1 cellular context compared by ENCODE assay signal in the genomic region with DNA sequence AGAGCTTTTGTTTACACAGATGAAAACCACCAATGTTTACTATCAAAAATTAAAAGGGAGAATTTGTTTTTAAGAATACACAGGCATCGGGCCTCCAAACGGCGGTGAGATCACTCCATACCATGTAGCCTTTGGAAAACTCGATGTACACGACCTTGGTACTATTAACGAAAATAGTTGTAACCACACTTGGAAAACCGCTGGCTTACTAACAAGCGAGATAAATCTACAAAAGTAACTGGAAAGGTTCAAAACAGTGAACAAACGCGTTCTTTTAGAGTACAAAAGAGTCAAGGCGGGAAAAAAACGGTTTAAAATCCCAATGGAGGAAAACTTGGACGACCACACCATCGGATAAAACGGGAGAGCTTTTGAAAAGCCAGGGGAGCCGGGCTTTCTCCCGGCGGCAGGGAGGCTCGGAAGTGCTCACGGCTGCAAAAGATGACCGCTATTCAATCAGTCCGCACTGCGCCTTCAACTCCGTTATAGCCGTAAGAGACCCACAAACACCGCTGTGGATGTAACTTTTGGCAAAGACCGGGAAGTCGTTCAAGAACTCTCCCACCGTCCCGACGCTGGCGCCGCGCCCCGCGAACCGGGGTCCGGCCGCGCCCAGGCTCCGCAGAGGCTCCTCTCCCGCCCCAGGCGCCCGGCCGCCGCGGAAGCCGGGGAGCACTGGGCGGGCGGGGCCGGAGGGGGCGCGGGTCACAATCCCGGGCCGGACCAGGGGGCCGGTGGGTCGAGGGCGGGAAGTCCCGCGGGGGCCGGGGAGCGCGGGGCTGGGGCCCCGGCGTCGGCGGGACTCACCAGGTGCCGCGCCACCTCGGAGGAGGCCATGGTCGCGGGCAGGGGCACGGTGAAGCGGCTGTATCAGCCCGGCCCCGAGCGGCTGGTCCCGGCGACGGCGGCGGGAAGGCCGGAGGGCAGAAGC.
TF ChIP-seq lines count a peak whose summit lies in the region.

No MANE protein-coding gene starts in this region.

TF ChIP-seq in H1, 55 proteins besides CTCF, POLR2A, EP300 and RAD21:
- TF ChIP-seq KDM1A (IDR thresholded peaks at IDR 0.05; ENCODE audit: borderline replicate concordance, low read length) (no peak), NRF1 (IDR thresholded peaks at IDR 0.05; ENCODE audit: low read depth, low read length) (no peak), HDAC6 (IDR thresholded peaks at IDR 0.05; ENCODE audit: low read depth, low read length) (no peak), EGR1 (IDR thresholded peaks at IDR 0.05; ENCODE audit: borderline replicate concordance, low read depth, low read length) (no peak), SUZ12 (IDR thresholded peaks at IDR 0.05; ENCODE audit: low read length) (no peak), BACH1 (IDR thresholded peaks at IDR 0.05; ENCODE audit: low read length) (no peak), E2F6 (IDR thresholded peaks at IDR 0.05) (no peak), SP4 (IDR thresholded peaks at IDR 0.05; ENCODE audit: low read length) (no peak), SIRT6 (IDR thresholded peaks at IDR 0.05; ENCODE audit: low read length) (no peak), RFX5 (IDR thresholded peaks at IDR 0.05; ENCODE audit: borderline replicate concordance, low read depth, low read length) (no peak), BRCA1 (IDR thresholded peaks at IDR 0.05; ENCODE audit: low read depth, low read length) (no peak), TCF12 (IDR thresholded peaks at IDR 0.05; ENCODE audit: low read depth, low read length) (no peak), PHF8 (conservative IDR thresholded peaks at IDR 0.05; ENCODE audit: low read depth, low read length) (peak; percentile 75), SRF (IDR thresholded peaks at IDR 0.05; ENCODE audit: low read depth, low read length) (no peak), TAF7 (optimal IDR thresholded peaks at IDR 0.05; ENCODE audit: borderline replicate concordance, low read depth, low read length) (peak; percentile 12), JUND (IDR thresholded peaks at IDR 0.05; ENCODE audit: low read length) (no peak), GTF2F1 (IDR thresholded peaks at IDR 0.05; ENCODE audit: borderline replicate concordance, low read depth, low read length) (no peak), ASH2L (IDR thresholded peaks at IDR 0.05; ENCODE audit: low read length) (peak; percentile 71), JUN (IDR thresholded peaks at IDR 0.05; ENCODE audit: low read depth, low read length) (no peak), NANOG (IDR thresholded peaks at IDR 0.05; ENCODE audit: insufficient read depth, low read depth, low read length, poor library complexity, severe bottlenecking) (no peak), KDM4A (IDR thresholded peaks at IDR 0.05; ENCODE audit: low read depth, low read length, severe bottlenecking) (peak; percentile 47), HDAC2 (IDR thresholded peaks at IDR 0.05; ENCODE audit: borderline replicate concordance in 1 of 2, low read depth in 2 of 2, low read length in 2 of 2) (peak in 1 of 2 experiments; percentile 57; a peak in 1 of 4 replicates), SIN3A (conservative IDR thresholded peaks at IDR 0.05 in 1 of 2, IDR thresholded peaks at IDR 0.05 in 1 of 2; ENCODE audit: low read depth in 1 of 2, low read length in 2 of 2) (0 out of 4 replicates have a peak, but pooled peaks of 1 of the 2 experiments have one; percentile 48), POU5F1 (IDR thresholded peaks at IDR 0.05; ENCODE audit: low read depth, low read length) (no peak)
